ENCODE assay signal across 14 cellular contexts in genomic region chr2:24702800-24703199, GRCh38.
A peak's percentile ranks its signal among the peaks of the same experiment; 100 is the strongest.
DNase-seq lines count a peak whose midpoint lies in the region; ATAC-seq and TF ChIP-seq lines count a peak whose summit lies in the region.
"Had no signal": no experiment of that assay in that cellular context is flagged by ENCODE, and none has a peak within 500 bp of the region (broad histone marks: within the 10 kb centered on the region; RNA-seq: fewer than 3 reads in every experiment).

No MANE protein-coding gene starts in this region.

- H3K36me3 Mint-ChIP-seq in activated T-cell treated with anti-CD3 and anti-CD28 coated beads, Interleukin-2, amount 50 U/mL, for 4 hours (ENCODE audit: insufficient read depth), result peaks cover 32% of the 10 kb centered on the region
- H3K36me3 Mint-ChIP-seq in stimulated activated naive CD8-positive, alpha-beta T cell treated with anti-CD3 and anti-CD28 coated beads, Interleukin-15, Interleukin-2, amounts not matched to agents 100 ng/mL and 50 ng/mL, for 24 hours (ENCODE audit: low read depth), result peaks cover 23% of the 10 kb centered on the region
- peaks cover 4 to 36% (median 13%) of the 10 kb centered on the region in 3 donors for H3K36me3 Mint-ChIP-seq in immature natural killer cell

- TF ChIP-seq EP300 in SK-N-SH (IDR thresholded peaks at IDR 0.05; ENCODE audit: borderline replicate concordance in 1 of 2, low read depth in 1 of 2, low read length in 1 of 2), result peak in 1 of 2 experiments; percentile 38; a peak in 1 of 4 replicates

- peak overlapping the region in 1 of 2 experiments; percentile 75; a peak in 3 of 4 replicates for H3K27ac ChIP-seq in SK-N-SH (ENCODE audit: low read depth in 2 of 2, low read length in 1 of 2)
- H3K27ac ChIP-seq: BLaER1 had no signal

- H2AFZ ChIP-seq in SK-N-SH (ENCODE audit: low read depth), result no peak overlapping the region

- H3K9me2 ChIP-seq in SK-N-SH, result no peaks in the 10 kb centered on the region

- 34% methylated on average over 3 of the region's 3 CpGs for WGBS in SK-N-SH (ENCODE audit: low lambda C conversion rate)

- peak overlapping the region; percentile 19; the same call in 1 of the 2 replicates for H3K9ac ChIP-seq in SK-N-SH
- H3K9ac ChIP-seq: BLaER1 had no signal

- CTCF ChIA-PET in SK-N-SH (lab: Yijun Ruan, JAX), result no interaction called here

- TF ChIP-seq RAD21 in SK-N-SH (IDR thresholded peaks at IDR 0.05; ENCODE audit: low read length), result no peak

- no peaks in the 10 kb centered on the region for H3K9me3 Mint-ChIP-seq in activated T-cell treated with anti-CD3 and anti-CD28 coated beads, Interleukin-2, amount 50 U/mL, for 4 hours
- H3K9me3 Mint-ChIP-seq in stimulated activated naive CD8-positive, alpha-beta T cell treated with anti-CD3 and anti-CD28 coated beads, Interleukin-15, Interleukin-2, amounts not matched to agents 100 ng/mL and 50 ng/mL, for 24 hours, result no peaks in the 10 kb centered on the region
- H3K9me3 Mint-ChIP-seq in immature natural killer cell, result no peaks in the 10 kb centered on the region

- peaks cover 27 to 38% of the 10 kb centered on the region in 2 experiments for H3K36me3 ChIP-seq in SK-N-SH (replicated peaks in 1 of 2; ENCODE audit: control insufficient read depth in 1 of 2, insufficient read depth in 2 of 2, low read length in 1 of 2)

- H3K4me1 ChIP-seq in SK-N-SH (ENCODE audit: control insufficient read depth in 1 of 2, insufficient read depth in 2 of 2, low read depth in 1 of 2, low read length in 1 of 2), result peaks cover 0 to 3% of the 10 kb centered on the region in 2 experiments; a peak in 2 of 4 replicates
- H3K4me1 ChIP-seq: BLaER1 had no signal

- no peaks in the 10 kb centered on the region for H3K79me2 ChIP-seq in SK-N-SH (ENCODE audit: insufficient read depth)

- H3K4me2 ChIP-seq in SK-N-SH, result no peak overlapping the region
- H3K4me2 ChIP-seq: BLaER1 had no signal

- H3K4me3 ChIP-seq in SK-N-SH (ENCODE audit: low read depth in 2 of 2, low read length in 1 of 2), result no peak overlapping the region
- no peak overlapping the region for H3K4me3 ChIP-seq in fibroblast of pulmonary artery (replicated peaks; ENCODE audit: low read depth, low read length)
- H3K4me3 ChIP-seq: BLaER1 had no signal

- H4K20me1 ChIP-seq in SK-N-SH (ENCODE audit: insufficient read depth), result no peaks in the 10 kb centered on the region
- H4K20me1 ChIP-seq: BLaER1 had no signal

- H3F3A ChIP-seq in SK-N-SH (replicated peaks; ENCODE audit: insufficient read depth), result peaks cover 5% of the 10 kb centered on the region

- POLR2A ChIA-PET in SK-N-SH (lab: Yijun Ruan, JAX), result no interaction called here

- peak; percentile 72 for ATAC-seq in activated T-cell treated with anti-CD3 and anti-CD28 coated beads, Interleukin-2, amount 50 U/mL, for 4 hours
- ATAC-seq in HG02759 (IDR thresholded peaks at IDR 0.05; ENCODE audit: unreplicated experiment), result no peak
- ATAC-seq: left lobe of liver had no signal

- H3K9me3 ChIP-seq in SK-N-SH, result no peaks in the 10 kb centered on the region
- H3K9me3 ChIP-seq: BLaER1 had no signal

- peaks cover 5% of the 10 kb centered on the region for H3K4me1 Mint-ChIP-seq in activated T-cell treated with anti-CD3 and anti-CD28 coated beads, Interleukin-2, amount 50 U/mL, for 4 hours (ENCODE audit: low read depth)
- peaks cover 10% of the 10 kb centered on the region for H3K4me1 Mint-ChIP-seq in stimulated activated naive CD8-positive, alpha-beta T cell treated with anti-CD3 and anti-CD28 coated beads, Interleukin-15, Interleukin-2, amounts not matched to agents 100 ng/mL and 50 ng/mL, for 24 hours (ENCODE audit: low read depth)
- peaks cover 0 to 1% of the 10 kb centered on the region in 2 donors for H3K4me1 Mint-ChIP-seq in immature natural killer cell

- no peak overlapping the region for H3K4me3 Mint-ChIP-seq in activated T-cell treated with anti-CD3 and anti-CD28 coated beads, Interleukin-2, amount 50 U/mL, for 4 hours
- no peak overlapping the region for H3K4me3 Mint-ChIP-seq in stimulated activated naive CD8-positive, alpha-beta T cell treated with anti-CD3 and anti-CD28 coated beads, Interleukin-15, Interleukin-2, amounts not matched to agents 100 ng/mL and 50 ng/mL, for 24 hours
- H3K4me3 Mint-ChIP-seq in immature natural killer cell, result no peak overlapping the region

- peak overlapping the region; percentile 19 for H3K27ac Mint-ChIP-seq in stimulated activated naive CD8-positive, alpha-beta T cell treated with anti-CD3 and anti-CD28 coated beads, Interleukin-15, Interleukin-2, amounts not matched to agents 100 ng/mL and 50 ng/mL, for 24 hours
- peak overlapping the region in 1 of 6 donors; percentile 55 for H3K27ac Mint-ChIP-seq in immature natural killer cell

- no peaks in the 10 kb centered on the region for H3K27me3 ChIP-seq in SK-N-SH (ENCODE audit: insufficient read depth)
- H3K27me3 ChIP-seq: BLaER1 had no signal

- TF ChIP-seq CTCF in SK-N-SH (IDR thresholded peaks at IDR 0.05) (no peak), fibroblast of pulmonary artery (IDR thresholded peaks at IDR 0.05; ENCODE audit: low read length, missing control alignments) (no peak)

- DNase-seq in activated T-cell treated with anti-CD3 and anti-CD28 coated beads, Interleukin-2, amount 50 U/mL, for 4 hours, result no peak
- DNase-seq in activated T-cell treated with anti-CD3 and anti-CD28 coated beads for 4 hours (no peak), SK-N-SH (no peak), fibroblast of pulmonary artery (ENCODE audit: low read depth) (peak; percentile 84), immature natural killer cell (no peak), NCI-H187 (lab: John Stamatoyannopoulos, UW) (no peak)
- DNase-seq: cortex of kidney, NCI-H1694, retina, Right ventricle myocardium superior had no signal

- H3K27me3 Mint-ChIP-seq in activated T-cell treated with anti-CD3 and anti-CD28 coated beads, Interleukin-2, amount 50 U/mL, for 4 hours (ENCODE audit: low read depth), result no peaks in the 10 kb centered on the region
- H3K27me3 Mint-ChIP-seq in stimulated activated naive CD8-positive, alpha-beta T cell treated with anti-CD3 and anti-CD28 coated beads, Interleukin-15, Interleukin-2, amounts not matched to agents 100 ng/mL and 50 ng/mL, for 24 hours, result no peaks in the 10 kb centered on the region
- peaks cover 0 to 2% (median 0%) of the 10 kb centered on the region in 3 donors for H3K27me3 Mint-ChIP-seq in immature natural killer cell (ENCODE audit: low read depth in 3 of 3)

TF ChIP-seq in SK-N-SH, 30 proteins besides CTCF, POLR2A, EP300 and RAD21:
- TF ChIP-seq FOSL2 (IDR thresholded peaks at IDR 0.05; ENCODE audit: borderline replicate concordance, low read depth) (peak; percentile 88), MEF2A (IDR thresholded peaks at IDR 0.05; ENCODE audit: borderline replicate concordance, low read depth) (peak; percentile 96), TEAD4 (IDR thresholded peaks at IDR 0.05; ENCODE audit: borderline replicate concordance, insufficient read depth) (peak; percentile 36; the same call in 1 of the 2 replicates), JUND (IDR thresholded peaks at IDR 0.05) (peak; percentile 76), SIN3A (IDR thresholded peaks at IDR 0.05; ENCODE audit: borderline replicate concordance, low read depth, low read length) (no peak), TCF12 (IDR thresholded peaks at IDR 0.05) (peak; percentile 54; the same call in 1 of the 2 replicates), PBX3 (IDR thresholded peaks at IDR 0.05) (peak; percentile 42; the same call in 1 of the 2 replicates), ZBTB33 (IDR thresholded peaks at IDR 0.05; ENCODE audit: borderline replicate concordance, low read depth) (no peak), NFIC (IDR thresholded peaks at IDR 0.05; ENCODE audit: borderline replicate concordance) (0 out of 2 replicates have a peak, but pooled peaks have one; percentile 20)
TF ChIP-seq in SK-N-SH: peak in this region for 7.
